ENCODE assay signal across 8 cellular contexts in the genomic region with DNA sequence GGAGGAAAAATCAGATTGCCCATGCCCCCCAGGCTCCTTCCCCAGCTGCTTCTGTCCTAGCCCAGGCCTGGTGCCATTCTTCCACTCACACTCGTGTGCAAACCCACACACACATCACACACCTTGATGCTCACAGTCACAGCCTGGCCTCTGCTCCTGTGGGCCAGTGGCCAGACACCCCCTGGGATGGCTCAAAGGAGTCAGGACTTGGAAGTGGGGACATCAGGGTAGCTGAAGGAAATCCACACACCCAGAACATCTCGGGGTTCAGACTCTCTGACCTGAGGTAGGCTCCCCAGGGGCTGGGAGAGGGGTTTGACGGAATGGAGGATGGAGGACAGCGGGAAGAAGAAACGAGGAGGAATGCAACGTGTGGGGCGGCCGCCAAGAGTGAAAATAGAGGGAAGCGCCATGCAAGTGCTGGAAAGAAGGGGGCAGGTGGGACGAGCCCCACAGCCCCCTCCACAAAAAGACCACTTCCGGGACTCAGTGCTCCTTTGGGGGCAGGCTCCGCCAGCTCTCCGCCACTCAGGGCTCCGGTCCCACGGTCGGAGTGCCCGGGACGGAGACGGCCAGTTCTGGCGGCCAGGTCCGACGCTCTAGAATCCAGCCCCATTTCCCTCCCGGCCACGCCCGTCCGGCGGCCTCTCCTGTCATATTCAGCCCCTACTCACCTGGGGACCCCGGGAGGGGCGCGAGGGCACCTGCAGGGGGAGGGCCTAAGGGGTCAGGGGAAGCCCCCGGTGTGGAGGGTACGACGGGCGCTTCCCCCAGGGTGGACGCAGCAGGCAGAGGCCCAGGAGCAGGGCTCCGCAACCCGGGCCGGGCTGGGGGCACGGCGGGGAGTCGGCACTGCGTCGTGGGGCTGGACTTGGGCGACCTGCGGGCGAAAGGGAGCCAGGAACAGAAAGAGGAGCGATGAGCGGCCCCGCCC. TPM values are rescaled to one million over a fixed set of nuclear protein-coding genes. Genes with fewer than 3 reads are reported as not detected.
DNase-seq lines count a peak whose midpoint lies in the region; ATAC-seq, FAIRE-seq and TF ChIP-seq lines count a peak whose summit lies in the region.
"Not testable (repeated sequence)": the region's sequence is repeated elsewhere in the genome, so short reads cannot be mapped to it uniquely, and the experiment has no call there.

No MANE protein-coding gene starts in this region.

- H3K36me3 ChIP-seq in small intestine (ENCODE audit: control insufficient read depth in 2 of 2, insufficient read depth in 2 of 2, low read length in 2 of 2) = not testable (repeated sequence)

- FAIRE-seq in small intestine (lab: Jason Lieb, UNC) = not testable (repeated sequence)

- H3K9me3 ChIP-seq in mononuclear cell (ENCODE audit: low read depth, low read length); small intestine (ENCODE audit: control insufficient read depth, low read depth): not testable (repeated sequence)

- DNase-seq in astrocyte of the hippocampus (ENCODE audit: low read depth, low spot score) (peak; percentile 31), glomerular visceral epithelial cell (ENCODE audit: extremely low spot score) (peak; percentile 20)
- not testable (repeated sequence) for DNase-seq in small intestine

- H3K27me3 ChIP-seq in mononuclear cell (ENCODE audit: insufficient read depth, low read length); small intestine (ENCODE audit: control insufficient read depth in 2 of 2, insufficient read depth in 2 of 2, low read length in 2 of 2): not testable (repeated sequence)

- ATAC-seq in GM19438 (IDR thresholded peaks at IDR 0.05; ENCODE audit: low read depth, unreplicated experiment) (peak; percentile 26), HG03354 (IDR thresholded peaks at IDR 0.05; ENCODE audit: poor library complexity, severe bottlenecking, unreplicated experiment) (peak; percentile 42), SK-N-SH treated with all-trans-retinoic acid at 6 μM for 48 hours (peak; percentile 54)

- H3K4me3 ChIP-seq in mononuclear cell (ENCODE audit: low read length) = peak overlapping the region; percentile 51
- peak overlapping the region; percentile 49 to 72 for H3K4me3 ChIP-seq in small intestine (ENCODE audit: low read depth in 1 of 2, low read length in 2 of 2)

- 3 to 8% (median 7%) methylated on average over 34 to 49 of the region's 49 CpGs for WGBS in small intestine, 3 donors

- H3K4me1 ChIP-seq in mononuclear cell (ENCODE audit: insufficient read depth, low read length) = peaks cover 13% of the 10 kb centered on the region
- not testable (repeated sequence) for H3K4me1 ChIP-seq in small intestine (ENCODE audit: control insufficient read depth in 2 of 2, insufficient read depth in 1 of 2, low read depth in 1 of 2, low read length in 1 of 2)

- H3K27ac ChIP-seq in C4-2B = peak overlapping the region; percentile 57
- peak overlapping the region in 1 of 2 donors; percentile 18 for H3K27ac ChIP-seq in small intestine (ENCODE audit: low read depth in 1 of 2, low read length in 1 of 2)

- not testable (repeated sequence) for TF ChIP-seq CTCF in C4-2B (conservative IDR thresholded peaks at IDR 0.05)

RNA-seq across cellular contexts. Expression of a gene that starts 25.3 kb away (rescaled TPM):
- total RNA-seq in mononuclear cell = under 0.01 TPM
- 1 to 10 TPM in 1 of 3 donors, under 1 TPM in 2; 0.22 to 7.2 (median 0.54) TPM for polyA plus RNA-seq in small intestine
